In genomic region chr7:112252141-112252540, GRCh38 we compare ENCODE assay signal across 19 cellular contexts.
"Had no signal": no experiment of that assay in that cellular context is flagged by ENCODE, and none has a peak within 500 bp of the region (broad histone marks: within the 10 kb centered on the region; RNA-seq: fewer than 3 reads in every experiment).

No MANE protein-coding gene starts in this region.

- H3K9me3 ChIP-seq: colonic mucosa, gastrocnemius medialis, neutrophil, pancreas, sigmoid colon, thyroid gland had no signal

- ATAC-seq: gastrocnemius medialis; heart left ventricle; natural killer cell; pancreas; stimulated activated memory B cell treated with anti-CD40 and anti-IgM and Interleukin-4, amounts not matched to agents 10 μg/mL and 1 μg/mL and 100 μg/mL, for 72 hours; T-helper 17 cell had no signal

- H3K4me1 ChIP-seq: colonic mucosa, gastrocnemius medialis, sigmoid colon had no signal

- H3K27me3 ChIP-seq: cardiac muscle cell, colonic mucosa, gastrocnemius medialis, heart left ventricle, neutrophil, pancreas, sigmoid colon, thyroid gland had no signal

- H3K27ac ChIP-seq: cardiac muscle cell, colonic mucosa, gastrocnemius medialis, heart left ventricle, neutrophil, pancreas, sigmoid colon, thyroid gland, VCaP had no signal

- H3K4me3 ChIP-seq: cardiac muscle cell, colonic mucosa, gastrocnemius medialis, heart left ventricle, pancreas, sigmoid colon, thyroid gland had no signal

- DNase-seq: activated CD4-positive, alpha-beta T cell treated with anti-CD3 and anti-CD28 coated beads, Interleukin-2, amount 50 U/mL, for 1 hour; activated CD4-positive, CD25-positive, alpha-beta regulatory T cell treated with anti-CD3 and anti-CD28 coated beads, Interleukin-2, amount 50 U/mL, for 72 hours; activated CD8-positive, alpha-beta memory T cell treated with anti-CD3 and anti-CD28 coated beads, Interleukin-2, amount 50 U/mL, for 48 hours; activated effector memory CD4-positive, alpha-beta T cell treated with Interleukin-2 at 50 U/mL for 16 hours; activated T-cell treated with anti-CD3 and anti-CD28 coated beads, Interleukin-2, amount 50 U/mL, for 48 hours; colonic mucosa; gastrocnemius medialis; heart left ventricle; kidney glomerular epithelial cell; natural killer cell; pancreas; sigmoid colon; stimulated activated CD4-positive, alpha-beta T cell treated with anti-CD3 and anti-CD28 coated beads, Interleukin-4, amount 100 ng/mL, for 24 hours; T-helper 17 cell; thyroid gland had no signal

- H3K36me3 ChIP-seq: cardiac muscle cell, colonic mucosa, gastrocnemius medialis, heart left ventricle, neutrophil, pancreas, sigmoid colon, thyroid gland had no signal
